Comparison of ENCODE assay signal across 18 cellular contexts in the genomic region with DNA sequence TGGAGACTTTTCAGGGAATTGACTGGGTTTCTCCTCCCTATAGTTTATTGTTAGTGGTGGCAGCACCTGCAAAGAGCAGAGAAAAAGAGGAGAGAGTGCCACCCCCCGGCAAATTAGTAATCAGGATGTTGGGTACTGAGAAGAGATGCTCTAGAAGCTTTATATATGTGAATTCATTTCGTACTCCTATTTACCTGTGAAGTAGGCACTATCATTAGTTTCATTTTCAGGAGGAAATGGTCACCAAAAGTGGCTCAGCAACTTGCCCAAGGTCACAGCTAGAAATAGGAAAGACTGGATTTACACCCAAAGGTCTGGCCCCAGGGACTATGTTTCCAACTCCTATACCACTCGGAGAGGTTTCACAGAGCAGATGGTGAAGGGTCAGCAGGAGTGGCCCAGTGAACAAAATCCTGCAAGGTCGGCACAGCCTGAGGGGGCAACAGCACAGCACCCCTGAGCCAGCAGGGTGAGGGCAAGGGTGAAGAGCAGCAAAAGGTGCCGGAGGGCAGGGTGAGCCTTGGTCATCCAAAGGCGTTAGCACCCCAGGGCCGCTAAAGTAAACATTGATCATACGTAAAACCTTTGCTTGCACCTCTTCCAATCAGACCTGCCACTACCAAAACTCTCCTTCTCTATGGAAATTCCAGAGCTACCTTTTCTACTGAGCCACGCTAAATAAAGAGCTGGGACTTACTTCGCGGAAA. TPM values are rescaled to one million over a fixed set of nuclear protein-coding genes. Genes with fewer than 3 reads are reported as not detected.
DNase-seq lines count a peak whose midpoint lies in the region; ATAC-seq and TF ChIP-seq lines count a peak whose summit lies in the region.
"Had no signal": no experiment of that assay in that cellular context is flagged by ENCODE, and none has a peak within 500 bp of the region (broad histone marks: within the 10 kb centered on the region; RNA-seq: fewer than 3 reads in every experiment).

No MANE protein-coding gene starts in this region.

- H3K36me3 Mint-ChIP-seq in endodermal cell (ENCODE audit: low read depth): peaks cover 7% of the 10 kb centered on the region
- H3K36me3 Mint-ChIP-seq in progenitor cell of endocrine pancreas (ENCODE audit: insufficient read depth): peaks cover 2% of the 10 kb centered on the region

- no peak overlapping the region for H3K4me3 Mint-ChIP-seq in endodermal cell
- H3K4me3 Mint-ChIP-seq in progenitor cell of endocrine pancreas (ENCODE audit: low read depth): no peak overlapping the region
- H3K4me3 Mint-ChIP-seq: CD14-positive monocyte had no signal

- no peaks in the 10 kb centered on the region for H3F3A ChIP-seq in OCI-LY1 (ENCODE audit: insufficient read depth, low read length)

- peaks cover 93% of the 10 kb centered on the region for H3K79me2 ChIP-seq in OCI-LY1 (ENCODE audit: insufficient read depth, low read length)

- H3K4me1 ChIP-seq in OCI-LY1 (ENCODE audit: insufficient read depth, low read length, severe bottlenecking): peaks cover 78% of the 10 kb centered on the region
- peaks cover 32% of the 10 kb centered on the region for H3K4me1 ChIP-seq in endodermal cell (ENCODE audit: control insufficient read depth, insufficient read depth, low read length)

- H3K9ac ChIP-seq in OCI-LY1 (ENCODE audit: low read length) (no peak overlapping the region; the same call in 1 of the 2 replicates), endodermal cell (ENCODE audit: extremely low read depth, low read length, poor library complexity, severe bottlenecking) (no peak overlapping the region)

- H3K27me3 ChIP-seq in OCI-LY1 (ENCODE audit: insufficient read depth, low read length): no peaks in the 10 kb centered on the region
- H3K27me3 ChIP-seq in endodermal cell (ENCODE audit: control insufficient read depth, insufficient read depth, low read length, poor library complexity, severe bottlenecking): no peaks in the 10 kb centered on the region
- H3K27me3 ChIP-seq: esophagus squamous epithelium, heart right ventricle had no signal

- H3K27ac ChIP-seq in OCI-LY1 (ENCODE audit: low read depth, low read length, poor library complexity, severe bottlenecking) (peak overlapping the region; percentile 29), endodermal cell (ENCODE audit: low read depth, low read length) (peak overlapping the region; percentile 19)
- H3K27ac ChIP-seq: esophagus squamous epithelium, heart right ventricle, WERI-Rb-1 had no signal

- 0 out of 2 replicates have a peak, but pooled peaks cover 3% of the 10 kb centered on the region for H4K20me1 ChIP-seq in OCI-LY1 (ENCODE audit: insufficient read depth, low read length)

- no peak overlapping the region for H2AFZ ChIP-seq in OCI-LY1 (ENCODE audit: low read length)

- peak overlapping the region; percentile 35; the same call in 1 of the 2 replicates for H3K4me2 ChIP-seq in OCI-LY1 (ENCODE audit: low read length)

- H3K4me1 Mint-ChIP-seq in endodermal cell (peaks cover 75% of the 10 kb centered on the region), progenitor cell of endocrine pancreas (ENCODE audit: low read depth) (peaks cover 65% of the 10 kb centered on the region)

- WGBS in endodermal cell (ENCODE audit: insufficient coverage in 1 of 2, insufficient read length in 1 of 2), 2 experiments: 85 to 90% methylated on average over 2 to 10 of the region's 11 CpGs

- H3K36me3 ChIP-seq in OCI-LY1 (ENCODE audit: insufficient read depth, low read length) (peaks cover 19% of the 10 kb centered on the region), endodermal cell (ENCODE audit: control insufficient read depth, insufficient read depth, low read length) (no peaks in the 10 kb centered on the region)
- H3K36me3 ChIP-seq: esophagus squamous epithelium, heart right ventricle, WERI-Rb-1 had no signal

- no peak for TF ChIP-seq CTCF in OCI-LY1 (IDR thresholded peaks at IDR 0.05; ENCODE audit: low read length)
- TF ChIP-seq CTCF in endodermal cell (conservative IDR thresholded peaks at IDR 0.05): no peak
- TF ChIP-seq CTCF in progenitor cell of endocrine pancreas (IDR thresholded peaks at IDR 0.05; ENCODE audit: unreplicated experiment): no peak

- no peaks in the 10 kb centered on the region for H3K9me3 ChIP-seq in OCI-LY1 (ENCODE audit: low read length)
- no peaks in the 10 kb centered on the region for H3K9me3 ChIP-seq in endodermal cell (ENCODE audit: control insufficient read depth, low read length)
- H3K9me3 ChIP-seq: esophagus squamous epithelium, heart right ventricle had no signal

- H3K9me3 Mint-ChIP-seq in endodermal cell (no peaks in the 10 kb centered on the region), progenitor cell of endocrine pancreas (ENCODE audit: low read depth) (no peaks in the 10 kb centered on the region)
- H3K9me3 Mint-ChIP-seq: CD14-positive monocyte; naive thymus-derived CD8-positive, alpha-beta T cell had no signal

- H3K9me2 ChIP-seq in OCI-LY1 (ENCODE audit: low read depth, low read length): no peaks in the 10 kb centered on the region

- ATAC-seq in GM21576 (IDR thresholded peaks at IDR 0.05; ENCODE audit: unreplicated experiment): peak; percentile 46
- ATAC-seq: naive thymus-derived CD8-positive, alpha-beta T cell had no signal

- H3K4me3 ChIP-seq in OCI-LY1 (ENCODE audit: low read depth, low read length, poor library complexity, severe bottlenecking): peak overlapping the region; percentile 12
- H3K4me3 ChIP-seq in endodermal cell (ENCODE audit: low read length): peak overlapping the region; percentile 28
- H3K4me3 ChIP-seq: esophagus squamous epithelium, heart right ventricle had no signal

- DNase-seq in endodermal cell: no peak
- DNase-seq in progenitor cell of endocrine pancreas (ENCODE audit: low spot score, unreplicated experiment): no peak
- no peak for DNase-seq in effector CD8-positive, alpha-beta T cell (lab: John Stamatoyannopoulos, UW)
- no peak for DNase-seq in GM19238 (ENCODE audit: insufficient read length, low spot score)
- DNase-seq in NCI-H1436 treated with DMSO at 0.1 percent for 48 hours (lab: John Stamatoyannopoulos, UW): no peak
- no peak for DNase-seq in LoVo (ENCODE audit: low spot score)
- DNase-seq: activated CD8-positive, alpha-beta memory T cell treated with anti-CD3 and anti-CD28 coated beads, Interleukin-2, amount 50 U/mL, for 48 hours; EL; esophagus squamous epithelium; heart right ventricle; naive thymus-derived CD8-positive, alpha-beta T cell; NCI-H1048; NCI-H510A; stimulated activated CD4-positive, alpha-beta T cell treated with anti-CD3 and anti-CD28 coated beads, Interleukin-4, amount 100 ng/mL, for 4 hours; WERI-Rb-1 had no signal

- H3K27me3 Mint-ChIP-seq in endodermal cell (ENCODE audit: insufficient read depth) (no peaks in the 10 kb centered on the region), progenitor cell of endocrine pancreas (no peaks in the 10 kb centered on the region)
- H3K27me3 Mint-ChIP-seq: naive thymus-derived CD8-positive, alpha-beta T cell had no signal

- H3K27ac Mint-ChIP-seq in endodermal cell: no peak overlapping the region
- peak overlapping the region; percentile 63 for H3K27ac Mint-ChIP-seq in progenitor cell of endocrine pancreas

RNA-seq across cellular contexts. Expression of gene VGLL4, which starts 23.6 kb away (rescaled TPM):
- 10 to 100 TPM; 47.5 to 49.7 TPM for total RNA-seq in endodermal cell
- polyA plus RNA-seq in endodermal cell (2013, experiment 1 of 2): 77.0 TPM
- 77.0 TPM for polyA plus RNA-seq in endodermal cell (2013, experiment 2 of 2)
- 93.2 and 93.4 TPM in 2 replicates for total RNA-seq in progenitor cell of endocrine pancreas
